Comparison of ENCODE assay signal across 21 cellular contexts in the genomic region with DNA sequence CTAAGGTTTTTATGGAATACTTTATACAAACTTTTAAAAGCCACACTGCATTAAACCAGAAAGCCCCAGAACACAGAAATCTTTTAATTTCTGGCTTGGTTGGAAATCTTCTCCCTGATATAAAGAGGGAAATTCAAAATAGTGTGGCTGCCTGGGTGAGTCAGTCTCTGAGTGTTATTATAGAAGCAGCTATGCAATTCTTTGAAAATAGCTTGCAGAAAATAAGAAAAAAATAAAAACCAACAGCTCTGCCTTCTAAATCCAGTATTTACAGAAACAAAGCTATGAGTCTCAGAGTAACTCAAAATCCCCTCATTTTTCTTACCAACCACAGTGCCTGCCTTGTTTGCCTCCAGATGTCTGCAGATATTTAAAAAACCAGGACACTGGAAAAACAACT.
A peak's percentile ranks its signal among the peaks of the same experiment; 100 is the strongest.
DNase-seq lines count a peak whose midpoint lies in the region; ATAC-seq and TF ChIP-seq lines count a peak whose summit lies in the region.
"Had no signal": no experiment of that assay in that cellular context is flagged by ENCODE, and none has a peak within 500 bp of the region (broad histone marks: within the 10 kb centered on the region; RNA-seq: fewer than 3 reads in every experiment).

No MANE protein-coding gene starts in this region.

- TF ChIP-seq CTCF in hepatocyte (IDR thresholded peaks at IDR 0.05; ENCODE audit: poor library complexity) (no peak), esophagus muscularis mucosa (IDR thresholded peaks at IDR 0.05) (no peak), mesothelial cell of epicardium (IDR thresholded peaks at IDR 0.05; ENCODE audit: unreplicated experiment) (no peak)

- peak; percentile 24 for DNase-seq in GM03348 (ENCODE audit: low spot score)
- DNase-seq in adipocyte (ENCODE audit: low read depth), result peak; percentile 50
- DNase-seq in hepatocyte (ENCODE audit: low spot score), result no peak
- DNase-seq in esophagus muscularis mucosa (ENCODE audit: extremely low spot score), result no peak
- DNase-seq in activated T-helper 1 cell treated with anti-CD3 and anti-CD28 coated beads, Interleukin-12 subunit alpha, Interleukin-12 subunit beta, Interleukin-2, Interleukin-4 antibody, amounts not matched to agents 30 ng/mL and 10 ng/mL and 1 ng/mL, durations not matched to agents 14 hours and 24 hours and 36 hours (ENCODE audit: low spot score), result no peak
- DNase-seq in mesothelial cell of epicardium (ENCODE audit: low spot score in 2 of 2, unreplicated experiment in 2 of 2), result no peak
- DNase-seq: ACHN; CD4-positive, alpha-beta memory T cell; DMS153; GOT3; Karpas-422; NCI-H1436; NCI-H1930; NCI-H226; NCI-H524; NCI-H82; SHP77; SK-N-SH had no signal

- H3K27me3 Mint-ChIP-seq in activated T-helper 1 cell treated with anti-CD3 and anti-CD28 coated beads, Interleukin-12 subunit alpha, Interleukin-12 subunit beta, Interleukin-2, Interleukin-4 antibody, amounts not matched to agents 30 ng/mL and 10 ng/mL and 1 ng/mL, durations not matched to agents 14 hours and 24 hours and 36 hours (ENCODE audit: insufficient read depth), result no peaks in the 10 kb centered on the region
- H3K27me3 Mint-ChIP-seq in mesothelial cell of epicardium (ENCODE audit: low read depth), result no peaks in the 10 kb centered on the region
- H3K27me3 Mint-ChIP-seq: IgD-negative memory B cell had no signal

- H3K27ac ChIP-seq in hepatocyte (peak overlapping the region; percentile 20), esophagus muscularis mucosa (replicated peaks in 1 of 4) (no peak overlapping the region)
- H3K27ac ChIP-seq: BLaER1 had no signal

- TF ChIP-seq EP300 in esophagus muscularis mucosa (IDR thresholded peaks at IDR 0.05), result no peak

- TF ChIP-seq POLR2A in esophagus muscularis mucosa (IDR thresholded peaks at IDR 0.05; ENCODE audit: low read depth), result no peak

- no peaks in the 10 kb centered on the region for H3K9me3 Mint-ChIP-seq in activated T-helper 1 cell treated with anti-CD3 and anti-CD28 coated beads, Interleukin-12 subunit alpha, Interleukin-12 subunit beta, Interleukin-2, Interleukin-4 antibody, amounts not matched to agents 30 ng/mL and 10 ng/mL and 1 ng/mL, durations not matched to agents 14 hours and 24 hours and 36 hours
- H3K9me3 Mint-ChIP-seq in mesothelial cell of epicardium, result peaks cover 10% of the 10 kb centered on the region

- no peak overlapping the region for H3K9ac ChIP-seq in adipocyte (ENCODE audit: low read length)
- H3K9ac ChIP-seq: BLaER1, SK-N-SH had no signal

- H3K36me3 Mint-ChIP-seq in activated T-helper 1 cell treated with anti-CD3 and anti-CD28 coated beads, Interleukin-12 subunit alpha, Interleukin-12 subunit beta, Interleukin-2, Interleukin-4 antibody, amounts not matched to agents 30 ng/mL and 10 ng/mL and 1 ng/mL, durations not matched to agents 14 hours and 24 hours and 36 hours (ENCODE audit: low read depth), result peaks cover 17% of the 10 kb centered on the region
- no peaks in the 10 kb centered on the region for H3K36me3 Mint-ChIP-seq in mesothelial cell of epicardium

- no peak overlapping the region for H3K4me2 ChIP-seq in hepatocyte
- H3K4me2 ChIP-seq: BLaER1, SK-N-SH had no signal

- no peaks in the 10 kb centered on the region for H3K79me2 ChIP-seq in hepatocyte

- H3K36me3 ChIP-seq in adipocyte (ENCODE audit: control insufficient read depth, insufficient read depth, low read length, severe bottlenecking), result no peaks in the 10 kb centered on the region
- H3K36me3 ChIP-seq in hepatocyte (replicated peaks; ENCODE audit: insufficient read depth, low read depth), result no peaks in the 10 kb centered on the region
- H3K36me3 ChIP-seq in esophagus muscularis mucosa, result no peaks in the 10 kb centered on the region
- H3K36me3 ChIP-seq: BLaER1 had no signal

- no peaks in the 10 kb centered on the region for H3K9me2 ChIP-seq in hepatocyte (replicated peaks; ENCODE audit: insufficient read depth)
- H3K9me2 ChIP-seq: SK-N-SH had no signal

- no peaks in the 10 kb centered on the region for H3K4me1 Mint-ChIP-seq in activated T-helper 1 cell treated with anti-CD3 and anti-CD28 coated beads, Interleukin-12 subunit alpha, Interleukin-12 subunit beta, Interleukin-2, Interleukin-4 antibody, amounts not matched to agents 30 ng/mL and 10 ng/mL and 1 ng/mL, durations not matched to agents 14 hours and 24 hours and 36 hours (ENCODE audit: low read depth)
- peaks cover 14% of the 10 kb centered on the region for H3K4me1 Mint-ChIP-seq in mesothelial cell of epicardium
- H3K4me1 Mint-ChIP-seq: CD4-positive, alpha-beta memory T cell; IgD-negative memory B cell had no signal

- intact Hi-C loops in esophagus muscularis mucosa (cut with DNase I), result no loop called here
- intact Hi-C loops in activated T-helper 1 cell treated with anti-CD3 and anti-CD28 coated beads, Interleukin-12 subunit alpha, Interleukin-12 subunit beta, Interleukin-2, Interleukin-4 antibody, amounts not matched to agents 30 ng/mL and 10 ng/mL and 1 ng/mL, durations not matched to agents 14 hours and 24 hours and 36 hours (cut with micrococcal nuclease), result no loop called here

- H3K4me1 ChIP-seq in adipocyte (ENCODE audit: control insufficient read depth, insufficient read depth, low read length) (no peaks in the 10 kb centered on the region), hepatocyte (ENCODE audit: insufficient read depth) (no peaks in the 10 kb centered on the region), esophagus muscularis mucosa (no peaks in the 10 kb centered on the region)
- H3K4me1 ChIP-seq: BLaER1 had no signal

- ATAC-seq in HG03025 (IDR thresholded peaks at IDR 0.05; ENCODE audit: low FRiP score, unreplicated experiment), result no peak

- H2AFZ ChIP-seq in hepatocyte, result no peak overlapping the region

- H3K9me3 ChIP-seq in adipocyte (ENCODE audit: control insufficient read depth, low read length) (no peaks in the 10 kb centered on the region), hepatocyte (ENCODE audit: low read depth) (no peaks in the 10 kb centered on the region), esophagus muscularis mucosa (no peaks in the 10 kb centered on the region)
- H3K9me3 ChIP-seq: SK-N-SH had no signal

- no peak overlapping the region for H3K27ac Mint-ChIP-seq in activated T-helper 1 cell treated with anti-CD3 and anti-CD28 coated beads, Interleukin-12 subunit alpha, Interleukin-12 subunit beta, Interleukin-2, Interleukin-4 antibody, amounts not matched to agents 30 ng/mL and 10 ng/mL and 1 ng/mL, durations not matched to agents 14 hours and 24 hours and 36 hours
- H3K27ac Mint-ChIP-seq in mesothelial cell of epicardium, result no peak overlapping the region
- H3K27ac Mint-ChIP-seq: IgD-negative memory B cell had no signal

- H3K27me3 ChIP-seq in adipocyte (replicated peaks; ENCODE audit: control insufficient read depth, insufficient read depth, low read length) (no peaks in the 10 kb centered on the region), hepatocyte (no peaks in the 10 kb centered on the region), esophagus muscularis mucosa (no peaks in the 10 kb centered on the region)
- H3K27me3 ChIP-seq: BLaER1 had no signal

- no peaks in the 10 kb centered on the region for H4K20me1 ChIP-seq in hepatocyte (ENCODE audit: insufficient read depth, poor library complexity, severe bottlenecking)
- H4K20me1 ChIP-seq: BLaER1 had no signal

- H3K4me3 ChIP-seq in adipocyte (ENCODE audit: low read length) (no peak overlapping the region), hepatocyte (no peak overlapping the region), esophagus muscularis mucosa (no peak overlapping the region)
- H3K4me3 ChIP-seq: BLaER1 had no signal

- H3K4me3 Mint-ChIP-seq in activated T-helper 1 cell treated with anti-CD3 and anti-CD28 coated beads, Interleukin-12 subunit alpha, Interleukin-12 subunit beta, Interleukin-2, Interleukin-4 antibody, amounts not matched to agents 30 ng/mL and 10 ng/mL and 1 ng/mL, durations not matched to agents 14 hours and 24 hours and 36 hours, result no peak overlapping the region
- no peak overlapping the region for H3K4me3 Mint-ChIP-seq in mesothelial cell of epicardium
- H3K4me3 Mint-ChIP-seq: CD4-positive, alpha-beta memory T cell had no signal

Comparison
In these comparisons a context has a peak if more than half of its experiments do, and no peak if none do; other contexts are left out.
1. DNase-seq: peak in GM03348 (single experiment) and adipocyte (single experiment); none in hepatocyte (single experiment), esophagus muscularis mucosa (single experiment), activated T-helper 1 cell treated with anti-CD3 and anti-CD28 coated beads, Interleukin-12 subunit alpha, Interleukin-12 subunit beta, Interleukin-2, Interleukin-4 antibody, amounts not matched to agents 30 ng/mL and 10 ng/mL and 1 ng/mL, durations not matched to agents 14 hours and 24 hours and 36 hours (single experiment) and mesothelial cell of epicardium (0 of 2).